8 cellular contexts compared by ENCODE assay signal in genomic region chr9:18442629-18443491, GRCh38. TPM values are rescaled to one million over a fixed set of nuclear protein-coding genes. Genes with fewer than 3 reads are reported as not detected.
A peak's percentile ranks its signal among the peaks of the same experiment; 100 is the strongest.
DNase-seq lines count a peak whose midpoint lies in the region; ATAC-seq, FAIRE-seq and TF ChIP-seq lines count a peak whose summit lies in the region.

No MANE protein-coding gene starts in this region.

- TF ChIP-seq POLR2A in H54 (IDR thresholded peaks at IDR 0.05; ENCODE audit: low read depth, low read length), result no peak

- H3K27me3 ChIP-seq in SJCRH30 (no peaks in the 10 kb centered on the region), heart right ventricle (no peaks in the 10 kb centered on the region)

- H3K4me1 ChIP-seq in SJCRH30 (peaks cover 9% of the 10 kb centered on the region; the same call in 1 of the 2 replicates), heart right ventricle (peaks cover 0 to 32% (median 12%) of the 10 kb centered on the region in 9 donors)

- no peaks in the 10 kb centered on the region for H3K9me3 ChIP-seq in SJCRH30 (replicated peaks)
- H3K9me3 ChIP-seq in heart right ventricle, result no peaks in the 10 kb centered on the region

- peak; percentile 65 for TF ChIP-seq CTCF in GM12801 (IDR thresholded peaks at IDR 0.05; ENCODE audit: extremely low read depth, insufficient read length)
- TF ChIP-seq CTCF in heart right ventricle (IDR thresholded peaks at IDR 0.05), result peak; percentile 72 to 97 (median 92)

- peak; percentile 76 to 86 (median 80) for ATAC-seq in heart right ventricle

- intact Hi-C loops in heart right ventricle (cut with DNase I), result loop anchor here in 9 of 10 donors (1.0 to 10.0 kb wide), 11 partner anchors 186 to 589 kb away; partner anchors contain the start of gene SAXO1 (in 1 of the 9)

- WGBS in heart right ventricle, 2 donors, result 9 to 10% methylated on average over 6 of the region's 6 CpGs

- H3K4me3 ChIP-seq in SJCRH30, result no peak overlapping the region
- no peak overlapping the region for H3K4me3 ChIP-seq in heart right ventricle

- H3K36me3 ChIP-seq in SJCRH30 (no peaks in the 10 kb centered on the region), heart right ventricle (no peaks in the 10 kb centered on the region)

- peak; percentile 98 for FAIRE-seq in H54 (lab: Jason Lieb, UNC)

- H3K27ac ChIP-seq in SJCRH30, result no peak overlapping the region
- H3K27ac ChIP-seq in heart right ventricle, result no peak overlapping the region

- DNase-seq in H54 (ENCODE audit: insufficient read length, low spot score) (peak; percentile 44), LHCN-M2 (ENCODE audit: low read depth) (peak; percentile 83), SJCRH30 (peak; percentile 67 to 85), heart right ventricle (peak; percentile 58 to 74), renal cortical epithelial cell (ENCODE audit: low read depth) (peak; percentile 79), 8988T (no peak)
- peak; percentile 4 for DNase-seq in activated naive CD8-positive, alpha-beta T cell treated with anti-CD3 and anti-CD28 coated beads, Interleukin-2, amount 50 U/mL, for 16 hours (ENCODE audit: low read depth, low spot score)

RNA-seq across cellular contexts. Expression of gene ADAMTSL1, which starts 31.1 kb away (rescaled TPM):
- 74.5 and 85.1 TPM in 2 replicates for total RNA-seq in LHCN-M2 (2014; rRNA removed)
- 61.3 TPM for polyA plus RNA-seq in LHCN-M2 (2012)
- 2.5 and 3.3 TPM in 2 replicates for total RNA-seq in SJCRH30 (2014; rRNA removed; shearing (Covaris generic))
- 1 to 10 TPM in 7 of 10 donors, under 1 TPM in 3; 0.47 to 5.2 (median 2.0) TPM for total RNA-seq in heart right ventricle
- polyA plus RNA-seq in heart right ventricle, result 1 to 10 TPM in 1 of 2 donors, under 1 TPM in 1; 0.37 to 1.6 TPM
- total RNA-seq in renal cortical epithelial cell, result 1.5 and 2.3 TPM in 2 replicates

Comparison
In these comparisons a context has a peak if more than half of its experiments do, and no peak if none do; other contexts are left out.
1. RNA of gene ADAMTSL1, which starts 31.1 kb away (total RNA-seq): 74.5 to 85.1 TPM in LHCN-M2; 2.5 to 3.3 TPM in SJCRH30, 0.47 to 5.2 TPM in heart right ventricle and 1.5 to 2.3 TPM in renal cortical epithelial cell; every median in the first group is over 10 times any median in the second.